ENCODE assay signal across 17 cellular contexts in genomic region chr22:50376064-50376747, GRCh38. TPM values are rescaled to one million over a fixed set of nuclear protein-coding genes. Genes with fewer than 3 reads are reported as not detected.
DNase-seq lines count a peak whose midpoint lies in the region; ATAC-seq, FAIRE-seq and TF ChIP-seq lines count a peak whose summit lies in the region.
"Had no signal": no experiment of that assay in that cellular context is flagged by ENCODE, and none has a peak within 500 bp of the region (broad histone marks: within the 10 kb centered on the region; RNA-seq: fewer than 3 reads in every experiment).

No MANE protein-coding gene starts in this region.

- CTCF ChIA-PET in activated CD4-positive, alpha-beta T cell treated with anti-CD3 and anti-CD28 coated beads, Interleukin-2, amount 10 ng/mL, durations not matched to agents 7 days and 5 days (lab: Charles Lee) = interaction anchor here (0.8 to 1.2 kb wide), 2 partner anchors 13 to 100 kb away, joined by 3 read pairs; no protein-coding TSS in a partner anchor

- no peak overlapping the region for H3K4me2 ChIP-seq in OCI-LY3 (ENCODE audit: low read length)

- H3K27ac ChIP-seq in OCI-LY3 (ENCODE audit: low read length) = peak overlapping the region; percentile 6; the same call in 1 of the 2 replicates
- H3K27ac ChIP-seq: C4-2B, VCaP had no signal

- H3K4me3 ChIP-seq in OCI-LY3 (ENCODE audit: low read length) = no peak overlapping the region
- H3K4me3 ChIP-seq in bronchial epithelial cell (ENCODE audit: low read depth, low read length) = no peak overlapping the region

- H4K20me1 ChIP-seq in OCI-LY3 (ENCODE audit: insufficient read depth, low read length) = no peaks in the 10 kb centered on the region

- DNase-seq in activated CD4-positive, alpha-beta T cell treated with anti-CD3 and anti-CD28 coated beads, Interleukin-2, amount 10 ng/mL, durations not matched to agents 7 days and 5 days = no peak
- DNase-seq in activated CD4-positive, alpha-beta T cell treated with anti-CD3 and anti-CD28 coated beads, Interleukin-2, amount 50 U/mL, for 48 hours = no peak
- DNase-seq in bronchial epithelial cell (ENCODE audit: low read depth) (peak; percentile 22), NCI-H2029 treated with DMSO at 0.1 percent for 48 hours (lab: John Stamatoyannopoulos, UW) (no peak)
- no peak for DNase-seq in stimulated activated effector memory CD8-positive, alpha-beta T cell treated with anti-CD3 and anti-CD28 coated beads, Interleukin-12 subunit alpha, Interleukin-12 subunit beta, amount 100 ng/mL, for 72 hours (ENCODE audit: low spot score in 2 of 2)
- DNase-seq: DMS79; glutamatergic neuron; NCI-H1694; NCI-H446; stimulated activated naive CD4-positive, alpha-beta T cell treated with Interleukin-2 at 50 U/mL for 16 hours had no signal

- H3K36me3 Mint-ChIP-seq in activated CD4-positive, alpha-beta T cell treated with anti-CD3 and anti-CD28 coated beads, Interleukin-2, amount 10 ng/mL, durations not matched to agents 7 days and 5 days (ENCODE audit: low read depth) = peaks cover 44% of the 10 kb centered on the region
- H3K36me3 Mint-ChIP-seq in stimulated activated effector memory CD8-positive, alpha-beta T cell treated with anti-CD3 and anti-CD28 coated beads, Interleukin-12 subunit alpha, Interleukin-12 subunit beta, amount 100 ng/mL, for 72 hours = peaks cover 93% of the 10 kb centered on the region

- no peaks in the 10 kb centered on the region for H3K27me3 ChIP-seq in OCI-LY3 (ENCODE audit: low read depth, low read length)
- H3K27me3 ChIP-seq in bronchial epithelial cell (ENCODE audit: control insufficient read depth, insufficient read depth, low read length) = no peaks in the 10 kb centered on the region

- no peaks in the 10 kb centered on the region for H3K9me3 ChIP-seq in OCI-LY3 (ENCODE audit: insufficient read depth, low read length)

- POLR2A ChIA-PET in activated CD4-positive, alpha-beta T cell treated with anti-CD3 and anti-CD28 coated beads, Interleukin-2, amount 10 ng/mL, durations not matched to agents 7 days and 5 days (lab: Charles Lee) = no interaction called here

- H3K79me2 ChIP-seq in OCI-LY3 (ENCODE audit: low read length) = no peaks in the 10 kb centered on the region

- TF ChIP-seq CTCF in OCI-LY3 (IDR thresholded peaks at IDR 0.05; ENCODE audit: low read depth, low read length) (no peak), bronchial epithelial cell (IDR thresholded peaks at IDR 0.05; ENCODE audit: insufficient read depth, low read length, severe bottlenecking) (no peak)

- peaks cover 7% of the 10 kb centered on the region for H3K4me1 ChIP-seq in OCI-LY3 (ENCODE audit: low read length)

- peak; percentile 50 for ATAC-seq in stimulated activated effector memory CD8-positive, alpha-beta T cell treated with anti-CD3 and anti-CD28 coated beads, Interleukin-12 subunit alpha, Interleukin-12 subunit beta, amount 100 ng/mL, for 72 hours
- no peak for ATAC-seq in HG02588 (IDR thresholded peaks at IDR 0.05; ENCODE audit: unreplicated experiment)
- no peak for ATAC-seq in HG03025 (IDR thresholded peaks at IDR 0.05; ENCODE audit: low FRiP score, unreplicated experiment)

- FAIRE-seq in bronchial epithelial cell (lab: Jason Lieb, UNC) = no peak
- FAIRE-seq: A204.1 had no signal

- peaks cover 8% of the 10 kb centered on the region for H3K36me3 ChIP-seq in OCI-LY3 (replicated peaks; ENCODE audit: low read depth, low read length)
- H3K36me3 ChIP-seq in bronchial epithelial cell (ENCODE audit: control insufficient read depth, insufficient read depth, low read length) = peaks cover 3% of the 10 kb centered on the region

- peaks cover 21% of the 10 kb centered on the region for H3K4me1 Mint-ChIP-seq in activated CD4-positive, alpha-beta T cell treated with anti-CD3 and anti-CD28 coated beads, Interleukin-2, amount 10 ng/mL, durations not matched to agents 7 days and 5 days
- H3K4me1 Mint-ChIP-seq in stimulated activated effector memory CD8-positive, alpha-beta T cell treated with anti-CD3 and anti-CD28 coated beads, Interleukin-12 subunit alpha, Interleukin-12 subunit beta, amount 100 ng/mL, for 72 hours = peaks cover 6% of the 10 kb centered on the region
- H3K4me1 Mint-ChIP-seq: nephron had no signal

- H3K27me3 Mint-ChIP-seq in activated CD4-positive, alpha-beta T cell treated with anti-CD3 and anti-CD28 coated beads, Interleukin-2, amount 10 ng/mL, durations not matched to agents 7 days and 5 days = no peaks in the 10 kb centered on the region

- no peak overlapping the region for H2AFZ ChIP-seq in OCI-LY3 (ENCODE audit: low read depth, low read length)

- no peak overlapping the region for H3K9ac ChIP-seq in OCI-LY3 (ENCODE audit: low read length)

- no peaks in the 10 kb centered on the region for H3K9me3 Mint-ChIP-seq in activated CD4-positive, alpha-beta T cell treated with anti-CD3 and anti-CD28 coated beads, Interleukin-2, amount 10 ng/mL, durations not matched to agents 7 days and 5 days
- H3K9me3 Mint-ChIP-seq in stimulated activated effector memory CD8-positive, alpha-beta T cell treated with anti-CD3 and anti-CD28 coated beads, Interleukin-12 subunit alpha, Interleukin-12 subunit beta, amount 100 ng/mL, for 72 hours = no peaks in the 10 kb centered on the region

- peak overlapping the region; percentile 75 for H3K27ac Mint-ChIP-seq in activated CD4-positive, alpha-beta T cell treated with anti-CD3 and anti-CD28 coated beads, Interleukin-2, amount 10 ng/mL, durations not matched to agents 7 days and 5 days
- peak overlapping the region; percentile 29 for H3K27ac Mint-ChIP-seq in stimulated activated effector memory CD8-positive, alpha-beta T cell treated with anti-CD3 and anti-CD28 coated beads, Interleukin-12 subunit alpha, Interleukin-12 subunit beta, amount 100 ng/mL, for 72 hours
- H3K27ac Mint-ChIP-seq: nephron had no signal

- no peak overlapping the region for H3K4me3 Mint-ChIP-seq in activated CD4-positive, alpha-beta T cell treated with anti-CD3 and anti-CD28 coated beads, Interleukin-2, amount 10 ng/mL, durations not matched to agents 7 days and 5 days
- H3K4me3 Mint-ChIP-seq in stimulated activated effector memory CD8-positive, alpha-beta T cell treated with anti-CD3 and anti-CD28 coated beads, Interleukin-12 subunit alpha, Interleukin-12 subunit beta, amount 100 ng/mL, for 72 hours = no peak overlapping the region
- H3K4me3 Mint-ChIP-seq: nephron had no signal

RNA-seq across cellular contexts. Expression of gene PPP6R2, which starts 33.1 kb away (rescaled TPM):
- 10 to 100 TPM; 55.6 to 67.6 TPM for total RNA-seq in activated CD4-positive, alpha-beta T cell treated with anti-CD3 and anti-CD28 coated beads, Interleukin-2, amount 10 ng/mL, durations not matched to agents 7 days and 5 days
- 50.5 and 57.5 TPM in 2 replicates for total RNA-seq in bronchial epithelial cell

RNA-seq across cellular contexts. Expression of gene DENND6B, which starts 49.4 kb away (rescaled TPM):
- total RNA-seq in activated CD4-positive, alpha-beta T cell treated with anti-CD3 and anti-CD28 coated beads, Interleukin-2, amount 10 ng/mL, durations not matched to agents 7 days and 5 days = 1 to 10 TPM; 3.1 to 3.6 TPM
- 1.1 and 1.8 TPM in 2 replicates for total RNA-seq in bronchial epithelial cell
